11 cellular contexts compared by ENCODE assay signal in genomic region chr11:121575963-121576290, GRCh38.
DNase-seq lines count a peak whose midpoint lies in the region; ATAC-seq and TF ChIP-seq lines count a peak whose summit lies in the region.
"Had no signal": no experiment of that assay in that cellular context is flagged by ENCODE, and none has a peak within 500 bp of the region (broad histone marks: within the 10 kb centered on the region; RNA-seq: fewer than 3 reads in every experiment).

No MANE protein-coding gene starts in this region.

- DNase-seq in activated naive CD4-positive, alpha-beta T cell treated with anti-CD3 and anti-CD28 coated beads, Interleukin-2, amount 50 U/mL, for 16 hours = no peak
- DNase-seq in upper lobe of left lung (no peak), cortex of kidney (lab: John Stamatoyannopoulos, UW) (no peak), NCI-H2081 treated with DMSO at 0.1 percent for 48 hours (lab: John Stamatoyannopoulos, UW) (no peak), PC-3 (no peak)
- DNase-seq: H7; NCI-H774; stimulated activated CD4-positive, alpha-beta T cell treated with anti-CD3 and anti-CD28 coated beads, Interleukin-2, amount 100 ng/mL, for 48 hours had no signal

- H3F3A ChIP-seq in PC-3 (ENCODE audit: low read length, unreplicated experiment) = no peaks in the 10 kb centered on the region

- no peak for TF ChIP-seq EP300 in upper lobe of left lung (IDR thresholded peaks at IDR 0.05)

- no peaks in the 10 kb centered on the region for H3K9me3 Mint-ChIP-seq in activated naive CD4-positive, alpha-beta T cell treated with anti-CD3 and anti-CD28 coated beads, Interleukin-2, amount 50 U/mL, for 24 hours

- peaks cover 10 to 18% (median 17%) of the 10 kb centered on the region in 4 donors for H3K4me1 ChIP-seq in upper lobe of left lung
- no peaks in the 10 kb centered on the region for H3K4me1 ChIP-seq in PC-3 (ENCODE audit: insufficient read depth, low read length)

- TF ChIP-seq CTCF in upper lobe of left lung (IDR thresholded peaks at IDR 0.05) (no peak), PC-3 (conservative IDR thresholded peaks at IDR 0.05; ENCODE audit: low read depth, low read length) (no peak)

- peak overlapping the region; percentile 92 for H3K27ac Mint-ChIP-seq in activated naive CD4-positive, alpha-beta T cell treated with anti-CD3 and anti-CD28 coated beads, Interleukin-2, amount 50 U/mL, for 24 hours

- POLR2A ChIA-PET in PC-3 (lab: Charles Lee; ENCODE audit: unreplicated experiment) = no interaction called here

- H3K4me3 ChIP-seq in upper lobe of left lung (no peak overlapping the region), PC-3 (ENCODE audit: low read length) (no peak overlapping the region)

- WGBS in upper lobe of left lung, 2 donors = 80 to 85% methylated on average over 5 of the region's 5 CpGs

- H3K27me3 ChIP-seq in upper lobe of left lung (no peaks in the 10 kb centered on the region), PC-3 (ENCODE audit: low read length) (no peaks in the 10 kb centered on the region)

- ATAC-seq in HG02870 (IDR thresholded peaks at IDR 0.05; ENCODE audit: unreplicated experiment) (peak; percentile 28), upper lobe of left lung (ENCODE audit: low FRiP score in 2 of 2) (no peak), PC-3 (no peak)

- H3K27ac ChIP-seq in angular gyrus (ENCODE audit: low read depth, low read length) (peak overlapping the region; percentile 7), upper lobe of left lung (peak overlapping the region; percentile 37 to 71 (median 64)), PC-3 (ENCODE audit: low read length) (no peak overlapping the region)

- no peak for TF ChIP-seq POLR2A in upper lobe of left lung (IDR thresholded peaks at IDR 0.05)

- no TSS peak for BruUV-seq in PC-3 (replicated peaks; lab: Mats Ljungman, UMichigan)

- no peak overlapping the region for H3K4me2 ChIP-seq in PC-3 (ENCODE audit: low read length)

- H3K36me3 Mint-ChIP-seq in activated naive CD4-positive, alpha-beta T cell treated with anti-CD3 and anti-CD28 coated beads, Interleukin-2, amount 50 U/mL, for 24 hours = peaks cover 48% of the 10 kb centered on the region

- H3K9me3 ChIP-seq in upper lobe of left lung (no peaks in the 10 kb centered on the region), PC-3 (ENCODE audit: low read length) (no peaks in the 10 kb centered on the region)

- H3K79me2 ChIP-seq in PC-3 (ENCODE audit: low read length) = no peaks in the 10 kb centered on the region

- H3K4me1 Mint-ChIP-seq in activated naive CD4-positive, alpha-beta T cell treated with anti-CD3 and anti-CD28 coated beads, Interleukin-2, amount 50 U/mL, for 24 hours = peaks cover 10% of the 10 kb centered on the region

- H4K20me1 ChIP-seq in PC-3 (ENCODE audit: low read length) = no peaks in the 10 kb centered on the region

- H3K9ac ChIP-seq in PC-3 (ENCODE audit: low read length) = no peak overlapping the region

- no peaks in the 10 kb centered on the region for H3K9me2 ChIP-seq in PC-3 (replicated peaks; ENCODE audit: low read length)

- CTCF ChIA-PET in PC-3 (lab: Charles Lee) = no interaction called here

- no peak overlapping the region for H3K4me3 Mint-ChIP-seq in activated naive CD4-positive, alpha-beta T cell treated with anti-CD3 and anti-CD28 coated beads, Interleukin-2, amount 50 U/mL, for 24 hours

- intact Hi-C loops in PC-3 (cut with micrococcal nuclease) = no loop called here

- H3K27me3 Mint-ChIP-seq in activated naive CD4-positive, alpha-beta T cell treated with anti-CD3 and anti-CD28 coated beads, Interleukin-2, amount 50 U/mL, for 24 hours = no peaks in the 10 kb centered on the region

- H3K36me3 ChIP-seq in upper lobe of left lung (peaks cover 0 to 3% (median 2%) of the 10 kb centered on the region in 4 donors), PC-3 (ENCODE audit: low read depth, low read length) (peaks cover 8% of the 10 kb centered on the region)

- no peak overlapping the region for H2AFZ ChIP-seq in PC-3 (ENCODE audit: low read length)
